ENCODE assay signal across 15 cellular contexts in genomic region chr21:32283001-32283400, GRCh38. TPM values are rescaled to one million over a fixed set of nuclear protein-coding genes. Genes with fewer than 3 reads are reported as not detected.
DNase-seq lines count a peak whose midpoint lies in the region; ATAC-seq and TF ChIP-seq lines count a peak whose summit lies in the region.
"Had no signal": no experiment of that assay in that cellular context is flagged by ENCODE, and none has a peak within 500 bp of the region (broad histone marks: within the 10 kb centered on the region; RNA-seq: fewer than 3 reads in every experiment).

No MANE protein-coding gene starts in this region.

- H3K9me3 Mint-ChIP-seq in activated naive CD4-positive, alpha-beta T cell treated with anti-CD3 and anti-CD28 coated beads, Interleukin-2, amount 10 ng/mL, durations not matched to agents 7 days and 5 days: no peaks in the 10 kb centered on the region
- H3K9me3 Mint-ChIP-seq in activated naive CD4-positive, alpha-beta T cell treated with anti-CD3 and anti-CD28 coated beads for 36 hours: no peaks in the 10 kb centered on the region
- H3K9me3 Mint-ChIP-seq in activated T-helper 17 cell treated with anti-CD3 and anti-CD28 coated beads, Interleukin-2, amount 50 U/mL, for 72 hours: no peaks in the 10 kb centered on the region
- H3K9me3 Mint-ChIP-seq in neural crest cell (peaks cover 4% of the 10 kb centered on the region), osteocyte (ENCODE audit: unreplicated experiment) (peaks cover 6% of the 10 kb centered on the region)
- H3K9me3 Mint-ChIP-seq: CD8-positive, alpha-beta T cell had no signal

- intact Hi-C loops in activated naive CD4-positive, alpha-beta T cell treated with anti-CD3 and anti-CD28 coated beads for 36 hours (cut with micrococcal nuclease): no loop called here

- peaks cover 4% of the 10 kb centered on the region for H3K27me3 Mint-ChIP-seq in activated naive CD4-positive, alpha-beta T cell treated with anti-CD3 and anti-CD28 coated beads, Interleukin-2, amount 10 ng/mL, durations not matched to agents 7 days and 5 days
- no peaks in the 10 kb centered on the region for H3K27me3 Mint-ChIP-seq in activated naive CD4-positive, alpha-beta T cell treated with anti-CD3 and anti-CD28 coated beads for 36 hours (ENCODE audit: low read depth)
- no peaks in the 10 kb centered on the region for H3K27me3 Mint-ChIP-seq in activated T-helper 17 cell treated with anti-CD3 and anti-CD28 coated beads, Interleukin-2, amount 50 U/mL, for 72 hours
- H3K27me3 Mint-ChIP-seq in neural crest cell (ENCODE audit: low read depth) (no peaks in the 10 kb centered on the region), osteocyte (ENCODE audit: unreplicated experiment) (no peaks in the 10 kb centered on the region)
- H3K27me3 Mint-ChIP-seq: B cell had no signal

- H3K4me1 Mint-ChIP-seq in activated naive CD4-positive, alpha-beta T cell treated with anti-CD3 and anti-CD28 coated beads, Interleukin-2, amount 10 ng/mL, durations not matched to agents 7 days and 5 days: peaks cover 19% of the 10 kb centered on the region
- H3K4me1 Mint-ChIP-seq in activated naive CD4-positive, alpha-beta T cell treated with anti-CD3 and anti-CD28 coated beads for 36 hours (ENCODE audit: low read depth): peaks cover 5% of the 10 kb centered on the region
- peaks cover 10% of the 10 kb centered on the region for H3K4me1 Mint-ChIP-seq in activated T-helper 17 cell treated with anti-CD3 and anti-CD28 coated beads, Interleukin-2, amount 50 U/mL, for 72 hours
- H3K4me1 Mint-ChIP-seq in neural crest cell (peaks cover 22% of the 10 kb centered on the region), osteocyte (ENCODE audit: unreplicated experiment) (peaks cover 20% of the 10 kb centered on the region)

- TF ChIP-seq CTCF in neural crest cell (conservative IDR thresholded peaks at IDR 0.05): no peak
- TF ChIP-seq CTCF in osteocyte (IDR thresholded peaks at IDR 0.05): no peak

- CTCF ChIA-PET in activated naive CD4-positive, alpha-beta T cell treated with anti-CD3 and anti-CD28 coated beads, Interleukin-2, amount 10 ng/mL, durations not matched to agents 7 days and 5 days (lab: Charles Lee): no interaction called here
- CTCF ChIA-PET in activated naive CD4-positive, alpha-beta T cell treated with anti-CD3 and anti-CD28 coated beads for 36 hours (lab: Charles Lee): no interaction called here

- H3K27ac Mint-ChIP-seq in activated naive CD4-positive, alpha-beta T cell treated with anti-CD3 and anti-CD28 coated beads, Interleukin-2, amount 10 ng/mL, durations not matched to agents 7 days and 5 days: peak overlapping the region; percentile 61
- no peak overlapping the region for H3K27ac Mint-ChIP-seq in activated naive CD4-positive, alpha-beta T cell treated with anti-CD3 and anti-CD28 coated beads for 36 hours
- peak overlapping the region; percentile 1 for H3K27ac Mint-ChIP-seq in activated T-helper 17 cell treated with anti-CD3 and anti-CD28 coated beads, Interleukin-2, amount 50 U/mL, for 72 hours
- H3K27ac Mint-ChIP-seq in neural crest cell (ENCODE audit: unreplicated experiment): peak overlapping the region; percentile 60
- H3K27ac Mint-ChIP-seq in osteocyte (ENCODE audit: unreplicated experiment): no peak overlapping the region
- H3K27ac Mint-ChIP-seq: B cell; CD8-positive, alpha-beta T cell; GM23338 had no signal

- no peak for DNase-seq in activated naive CD4-positive, alpha-beta T cell treated with anti-CD3 and anti-CD28 coated beads, Interleukin-2, amount 10 ng/mL, durations not matched to agents 7 days and 5 days
- DNase-seq in activated naive CD4-positive, alpha-beta T cell treated with anti-CD3 and anti-CD28 coated beads for 36 hours: no peak
- no peak for DNase-seq in neural crest cell (ENCODE audit: low read depth, low spot score)
- no peak for DNase-seq in NCI-H187 treated with DMSO at 0.1 percent for 48 hours (lab: John Stamatoyannopoulos, UW)
- no peak for DNase-seq in osteocyte (ENCODE audit: extremely low spot score, unreplicated experiment)
- DNase-seq: Calu3; CD8-positive, alpha-beta T cell; DMS79 treated with DMSO at 0.1 percent for 48 hours; GF-D8; HCEC 1CT had no signal

- H3K4me3 Mint-ChIP-seq in activated naive CD4-positive, alpha-beta T cell treated with anti-CD3 and anti-CD28 coated beads, Interleukin-2, amount 10 ng/mL, durations not matched to agents 7 days and 5 days: no peak overlapping the region
- H3K4me3 Mint-ChIP-seq in activated naive CD4-positive, alpha-beta T cell treated with anti-CD3 and anti-CD28 coated beads for 36 hours: no peak overlapping the region
- H3K4me3 Mint-ChIP-seq in activated T-helper 17 cell treated with anti-CD3 and anti-CD28 coated beads, Interleukin-2, amount 50 U/mL, for 72 hours: no peak overlapping the region
- H3K4me3 Mint-ChIP-seq in neural crest cell: no peak overlapping the region
- no peak overlapping the region for H3K4me3 Mint-ChIP-seq in osteocyte (ENCODE audit: unreplicated experiment)
- H3K4me3 Mint-ChIP-seq: B cell; CD8-positive, alpha-beta T cell; GM23338 had no signal

- H3K36me3 Mint-ChIP-seq in activated naive CD4-positive, alpha-beta T cell treated with anti-CD3 and anti-CD28 coated beads, Interleukin-2, amount 10 ng/mL, durations not matched to agents 7 days and 5 days: peaks cover 3% of the 10 kb centered on the region
- peaks cover 14% of the 10 kb centered on the region for H3K36me3 Mint-ChIP-seq in activated naive CD4-positive, alpha-beta T cell treated with anti-CD3 and anti-CD28 coated beads for 36 hours (ENCODE audit: low read depth)
- peaks cover 22% of the 10 kb centered on the region for H3K36me3 Mint-ChIP-seq in activated T-helper 17 cell treated with anti-CD3 and anti-CD28 coated beads, Interleukin-2, amount 50 U/mL, for 72 hours (ENCODE audit: low read depth)
- H3K36me3 Mint-ChIP-seq in neural crest cell (ENCODE audit: low read depth): peaks cover 4% of the 10 kb centered on the region
- H3K36me3 Mint-ChIP-seq in osteocyte (ENCODE audit: unreplicated experiment): no peaks in the 10 kb centered on the region

- ATAC-seq in activated T-helper 17 cell treated with anti-CD3 and anti-CD28 coated beads, Interleukin-2, amount 50 U/mL, for 72 hours (replicated peaks): no peak
- ATAC-seq: CD8-positive, alpha-beta T cell; GM23338; HepG2 had no signal

RNA-seq across cellular contexts. Expression of gene MIS18A, which starts 4.2 kb away (rescaled TPM):
- 10 to 100 TPM; 37.4 to 37.8 TPM for total RNA-seq in activated naive CD4-positive, alpha-beta T cell treated with anti-CD3 and anti-CD28 coated beads for 36 hours
- total RNA-seq in activated T-helper 17 cell treated with anti-CD3 and anti-CD28 coated beads, Interleukin-2, amount 50 U/mL, for 72 hours: 10 to 100 TPM; 15.3 to 22.4 TPM
- total RNA-seq in neural crest cell: 49.7 and 50.9 TPM in 2 replicates
- 6.9 and 7.2 TPM in 2 replicates for total RNA-seq in osteocyte

RNA-seq across cellular contexts. Expression of gene MRAP, which starts 15.7 kb away (rescaled TPM):
- not detected for total RNA-seq in activated naive CD4-positive, alpha-beta T cell treated with anti-CD3 and anti-CD28 coated beads for 36 hours
- total RNA-seq in activated T-helper 17 cell treated with anti-CD3 and anti-CD28 coated beads, Interleukin-2, amount 50 U/mL, for 72 hours: not detected
- not detected in 2 replicates for total RNA-seq in neural crest cell
- not detected in 2 replicates for total RNA-seq in osteocyte
- total RNA-seq: A172; B cell; Calu3; CD8-positive, alpha-beta T cell; GM23338 had no signal

Comparison
In these comparisons a context has a peak if more than half of its experiments do, and no peak if none do; other contexts are left out.
1. H3K27ac Mint-ChIP-seq: peak in activated naive CD4-positive, alpha-beta T cell treated with anti-CD3 and anti-CD28 coated beads, Interleukin-2, amount 10 ng/mL, durations not matched to agents 7 days and 5 days (single experiment), activated T-helper 17 cell treated with anti-CD3 and anti-CD28 coated beads, Interleukin-2, amount 50 U/mL, for 72 hours (single experiment) and neural crest cell (single experiment); none in activated naive CD4-positive, alpha-beta T cell treated with anti-CD3 and anti-CD28 coated beads for 36 hours (single experiment) and osteocyte (single experiment).